13 cellular contexts compared by ENCODE assay signal in genomic region chr11:99693941-99694492, GRCh38.
DNase-seq lines count a peak whose midpoint lies in the region; ATAC-seq, FAIRE-seq and TF ChIP-seq lines count a peak whose summit lies in the region.
"Had no signal": no experiment of that assay in that cellular context is flagged by ENCODE, and none has a peak within 500 bp of the region (broad histone marks: within the 10 kb centered on the region; RNA-seq: fewer than 3 reads in every experiment).

No MANE protein-coding gene starts in this region.

- no peak for TF ChIP-seq CTCF in bronchial epithelial cell (IDR thresholded peaks at IDR 0.05; ENCODE audit: insufficient read depth, low read length, severe bottlenecking)
- TF ChIP-seq CTCF in ascending aorta (IDR thresholded peaks at IDR 0.05), result no peak

- no peak for FAIRE-seq in bronchial epithelial cell (lab: Jason Lieb, UNC)

- H3K9me3 ChIP-seq in ascending aorta, result no peaks in the 10 kb centered on the region
- H3K9me3 ChIP-seq: colonic mucosa, suprapubic skin had no signal

- H3K4me3 ChIP-seq in bronchial epithelial cell (ENCODE audit: low read depth, low read length) (peak overlapping the region; percentile 25), ascending aorta (peak overlapping the region in 1 of 2 donors; percentile 27)
- H3K4me3 ChIP-seq: colonic mucosa, suprapubic skin had no signal

- H3K27me3 ChIP-seq in bronchial epithelial cell (ENCODE audit: control insufficient read depth, insufficient read depth, low read length) (no peaks in the 10 kb centered on the region), ascending aorta (no peaks in the 10 kb centered on the region)
- H3K27me3 ChIP-seq: colonic mucosa, suprapubic skin had no signal

- H3K27ac ChIP-seq in ascending aorta, result no peak overlapping the region
- H3K27ac ChIP-seq: colonic mucosa, suprapubic skin had no signal

- no peaks in the 10 kb centered on the region for H3K36me3 ChIP-seq in bronchial epithelial cell (ENCODE audit: control insufficient read depth, insufficient read depth, low read length)
- no peaks in the 10 kb centered on the region for H3K36me3 ChIP-seq in ascending aorta
- H3K36me3 ChIP-seq: colonic mucosa, suprapubic skin had no signal

- H3K4me1 ChIP-seq in ascending aorta, result no peaks in the 10 kb centered on the region
- H3K4me1 ChIP-seq: colonic mucosa, suprapubic skin had no signal

- no peak for ATAC-seq in GM18909 (IDR thresholded peaks at IDR 0.05; ENCODE audit: poor library complexity, unreplicated experiment)

- peak; percentile 39 for DNase-seq in Daoy (ENCODE audit: low read depth)
- peak; percentile 74 for DNase-seq in NCI-H345 (lab: John Stamatoyannopoulos, UW)
- DNase-seq in bronchial epithelial cell (ENCODE audit: low read depth), result peak; percentile 96
- peak; percentile 57 for DNase-seq in myocyte (ENCODE audit: low read depth)
- DNase-seq in NCI-H2196 treated with DMSO at 0.1 percent for 48 hours (lab: John Stamatoyannopoulos, UW; ENCODE audit: unreplicated experiment), result no peak
- no peak for DNase-seq in ascending aorta (ENCODE audit: low spot score in 2 of 2)
- DNase-seq in iPS-NIHi7 (ENCODE audit: extremely low spot score), result no peak
- DNase-seq: activated T-cell treated with anti-CD3 and anti-CD28 coated beads, Interleukin-2, amount 50 U/mL, for 1 hour; colonic mucosa; NCI-H774; stimulated activated CD4-positive, alpha-beta T cell treated with anti-CD3 and anti-CD28 coated beads, Interleukin-4, amount 100 ng/mL, for 24 hours had no signal

- intact Hi-C loops in ascending aorta (cut with DNase I), result no loop called here

Comparison
In these comparisons a context has a peak if more than half of its experiments do, and no peak if none do; other contexts are left out.
1. DNase-seq: peak in Daoy (single experiment), NCI-H345 (single experiment), bronchial epithelial cell (single experiment) and myocyte (single experiment); none in NCI-H2196 treated with DMSO at 0.1 percent for 48 hours (single experiment), ascending aorta (0 of 2) and iPS-NIHi7 (single experiment).